17 cellular contexts compared by ENCODE assay signal in the genomic region with DNA sequence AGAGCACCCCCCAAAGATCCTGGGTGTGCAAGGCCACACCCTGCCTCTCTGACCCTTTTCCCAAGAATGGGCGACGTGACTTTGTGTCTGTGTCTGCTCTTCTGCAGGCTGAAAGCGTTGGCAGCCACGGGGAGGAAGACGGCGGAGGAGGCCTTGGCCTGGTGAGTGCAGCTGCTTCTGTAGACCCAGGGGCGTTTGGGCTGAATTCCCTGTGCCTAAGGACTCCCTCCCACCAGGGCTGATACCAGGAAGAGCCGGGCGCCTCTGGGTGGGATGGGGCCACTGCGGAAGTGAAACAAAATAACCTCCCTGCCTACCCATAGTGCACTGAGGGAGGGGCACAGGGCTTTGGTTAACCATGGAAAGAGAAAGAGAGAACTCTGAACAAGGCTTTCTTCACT. TPM values are rescaled to one million over a fixed set of nuclear protein-coding genes. Genes with fewer than 3 reads are reported as not detected.
A peak's percentile ranks its signal among the peaks of the same experiment; 100 is the strongest.
DNase-seq lines count a peak whose midpoint lies in the region; ATAC-seq and TF ChIP-seq lines count a peak whose summit lies in the region.
"Had no signal": no experiment of that assay in that cellular context is flagged by ENCODE, and none has a peak within 500 bp of the region (broad histone marks: within the 10 kb centered on the region; RNA-seq: fewer than 3 reads in every experiment).

No MANE protein-coding gene starts in this region.

- no peaks in the 10 kb centered on the region for H3K27me3 ChIP-seq in breast epithelium
- H3K27me3 ChIP-seq: testis had no signal

- peaks cover 66% of the 10 kb centered on the region for H3K36me3 Mint-ChIP-seq in activated CD4-positive, alpha-beta T cell treated with anti-CD3 and anti-CD28 coated beads for 36 hours (ENCODE audit: low read depth)
- peaks cover 72% of the 10 kb centered on the region for H3K36me3 Mint-ChIP-seq in activated naive CD8-positive, alpha-beta T cell treated with anti-CD3 and anti-CD28 coated beads for 36 hours
- no peaks in the 10 kb centered on the region for H3K36me3 Mint-ChIP-seq in type B pancreatic cell
- H3K36me3 Mint-ChIP-seq: CD14-positive monocyte had no signal

- H3K36me3 ChIP-seq in KOPT-K1 (ENCODE audit: insufficient read depth, low read length) (peaks cover 44% of the 10 kb centered on the region), breast epithelium (no peaks in the 10 kb centered on the region)
- H3K36me3 ChIP-seq: HAP-1 had no signal

- peaks cover 10% of the 10 kb centered on the region for H3K9me3 ChIP-seq in KOPT-K1 (ENCODE audit: insufficient read depth, low read length, poor library complexity, severe bottlenecking)
- H3K9me3 ChIP-seq in breast epithelium = no peaks in the 10 kb centered on the region
- H3K9me3 ChIP-seq: HAP-1, testis had no signal

- ATAC-seq in activated CD4-positive, alpha-beta T cell treated with anti-CD3 and anti-CD28 coated beads for 36 hours = peak; percentile 75
- no peak for ATAC-seq in HG02852 (IDR thresholded peaks at IDR 0.05; ENCODE audit: unreplicated experiment)

- H3K4me3 Mint-ChIP-seq in activated CD4-positive, alpha-beta T cell treated with anti-CD3 and anti-CD28 coated beads for 36 hours = peak overlapping the region; percentile 99
- peak overlapping the region; percentile 92 for H3K4me3 Mint-ChIP-seq in activated naive CD8-positive, alpha-beta T cell treated with anti-CD3 and anti-CD28 coated beads for 36 hours
- no peak overlapping the region for H3K4me3 Mint-ChIP-seq in type B pancreatic cell

- DNase-seq in activated CD4-positive, alpha-beta T cell treated with anti-CD3 and anti-CD28 coated beads for 36 hours = peak; percentile 85
- DNase-seq in activated naive CD8-positive, alpha-beta T cell treated with anti-CD3 and anti-CD28 coated beads for 36 hours = peak; percentile 73
- peak; percentile 64 for DNase-seq in stimulated activated CD4-positive, alpha-beta T cell treated with anti-CD3 and anti-CD28 coated beads, Interleukin-1b, Interleukin-23, amount 100 ng/mL, for 48 hours
- no peak for DNase-seq in retina
- no peak for DNase-seq in breast epithelium (ENCODE audit: low spot score in 2 of 2)
- DNase-seq in type B pancreatic cell (ENCODE audit: extremely low spot score, unreplicated experiment) = no peak
- DNase-seq: NCI-H446 treated with DMSO at 0.1 percent for 48 hours, SHP77 treated with DMSO at 0.1 percent for 48 hours, testis had no signal

- H3K27ac Mint-ChIP-seq in activated CD4-positive, alpha-beta T cell treated with anti-CD3 and anti-CD28 coated beads for 36 hours = peak overlapping the region; percentile 98
- H3K27ac Mint-ChIP-seq in activated naive CD8-positive, alpha-beta T cell treated with anti-CD3 and anti-CD28 coated beads for 36 hours = peak overlapping the region; percentile 96
- no peak overlapping the region for H3K27ac Mint-ChIP-seq in type B pancreatic cell

- H3K27me3 Mint-ChIP-seq in activated CD4-positive, alpha-beta T cell treated with anti-CD3 and anti-CD28 coated beads for 36 hours = no peaks in the 10 kb centered on the region
- H3K27me3 Mint-ChIP-seq in activated naive CD8-positive, alpha-beta T cell treated with anti-CD3 and anti-CD28 coated beads for 36 hours = no peaks in the 10 kb centered on the region
- peaks cover 3% of the 10 kb centered on the region for H3K27me3 Mint-ChIP-seq in type B pancreatic cell

- H3K4me1 ChIP-seq in breast epithelium = no peaks in the 10 kb centered on the region
- H3K4me1 ChIP-seq: HAP-1, testis had no signal

- TF ChIP-seq POLR2A in breast epithelium (IDR thresholded peaks at IDR 0.05) = no peak

- TF ChIP-seq CTCF in breast epithelium (IDR thresholded peaks at IDR 0.05) = no peak
- TF ChIP-seq CTCF in type B pancreatic cell (conservative IDR thresholded peaks at IDR 0.05) = no peak

- peaks cover 42% of the 10 kb centered on the region for H3K4me1 Mint-ChIP-seq in activated CD4-positive, alpha-beta T cell treated with anti-CD3 and anti-CD28 coated beads for 36 hours
- peaks cover 45% of the 10 kb centered on the region for H3K4me1 Mint-ChIP-seq in activated naive CD8-positive, alpha-beta T cell treated with anti-CD3 and anti-CD28 coated beads for 36 hours
- no peaks in the 10 kb centered on the region for H3K4me1 Mint-ChIP-seq in type B pancreatic cell (ENCODE audit: unreplicated experiment)

- H3K4me3 ChIP-seq in breast epithelium = no peak overlapping the region
- H3K4me3 ChIP-seq: HAP-1, testis had no signal

- CTCF ChIA-PET in activated CD4-positive, alpha-beta T cell treated with anti-CD3 and anti-CD28 coated beads for 36 hours (lab: Charles Lee) = interaction anchor here (0.6 kb wide), 2 partner anchors 17 to 68 kb away, joined by 3 read pairs; no protein-coding TSS in a partner anchor

- POLR2A ChIA-PET in activated CD4-positive, alpha-beta T cell treated with anti-CD3 and anti-CD28 coated beads for 36 hours (lab: Charles Lee) = interaction anchor here (4.0 kb wide), 1 partner anchor 15 kb away, joined by 15 read pairs; no protein-coding TSS in a partner anchor

- peak overlapping the region; percentile 99 for H3K27ac ChIP-seq in KOPT-K1 (ENCODE audit: low read depth, low read length, poor library complexity, severe bottlenecking)
- H3K27ac ChIP-seq in breast epithelium = no peak overlapping the region
- H3K27ac ChIP-seq: KMS-11, testis had no signal

- intact Hi-C loops in activated CD4-positive, alpha-beta T cell treated with anti-CD3 and anti-CD28 coated beads for 36 hours (cut with DNase I, micrococcal nuclease) = loop anchor here (1.0 to 10.0 kb wide), 10 partner anchors 9 to 1041 kb away; a partner anchor contains a TSS
- intact Hi-C loops in breast epithelium (cut with DNase I; ENCODE audit: low total_unique reads) = no loop called here

- H3K9me3 Mint-ChIP-seq in activated CD4-positive, alpha-beta T cell treated with anti-CD3 and anti-CD28 coated beads for 36 hours (ENCODE audit: low read depth) = peaks cover 9% of the 10 kb centered on the region
- peaks cover 7% of the 10 kb centered on the region for H3K9me3 Mint-ChIP-seq in activated naive CD8-positive, alpha-beta T cell treated with anti-CD3 and anti-CD28 coated beads for 36 hours
- no peaks in the 10 kb centered on the region for H3K9me3 Mint-ChIP-seq in type B pancreatic cell

RNA-seq across cellular contexts. Expression of a gene that starts 2.5 kb away (rescaled TPM):
- 10 to 100 TPM; 37.3 to 39.0 TPM for total RNA-seq in activated CD4-positive, alpha-beta T cell treated with anti-CD3 and anti-CD28 coated beads for 36 hours
- 10 to 100 TPM; 38.9 to 41.1 TPM for total RNA-seq in activated naive CD8-positive, alpha-beta T cell treated with anti-CD3 and anti-CD28 coated beads for 36 hours
- total RNA-seq in breast epithelium (1 to 10 TPM in 1 of 3 donors, under 1 TPM in 2; 0.32 to 1.5 (median 0.66) TPM), type B pancreatic cell (ENCODE audit: low replicate concordance) (not detected in 2 replicates)
- total RNA-seq: fibroblast of villous mesenchyme, kidney epithelial cell had no signal

RNA-seq across cellular contexts. Expression of a gene that starts 10.3 kb away (rescaled TPM):
- 100 to 1,000 TPM in 1 of 2 experiments, 10 to 100 TPM in 1; 99.1 to 113 TPM for total RNA-seq in activated CD4-positive, alpha-beta T cell treated with anti-CD3 and anti-CD28 coated beads for 36 hours
- total RNA-seq in activated naive CD8-positive, alpha-beta T cell treated with anti-CD3 and anti-CD28 coated beads for 36 hours = 10 to 100 TPM; 49.1 to 50.7 TPM
- total RNA-seq in breast epithelium (10 to 100 TPM in 1 of 3 donors, 1 to 10 TPM in 1, not detected in 1; 9.2 to 27.2 TPM), type B pancreatic cell (ENCODE audit: low replicate concordance) (0.74 and 1.3 TPM in 2 replicates)
- total RNA-seq: fibroblast of villous mesenchyme had no signal

RNA-seq across cellular contexts. Expression of a gene that starts 39.9 kb away (rescaled TPM):
- total RNA-seq in activated CD4-positive, alpha-beta T cell treated with anti-CD3 and anti-CD28 coated beads for 36 hours = not detected
- not detected for total RNA-seq in activated naive CD8-positive, alpha-beta T cell treated with anti-CD3 and anti-CD28 coated beads for 36 hours
- total RNA-seq in breast epithelium = 1 to 10 TPM in 1 of 3 donors, under 1 TPM in 1, not detected in 1; 0.98 to 4.4 TPM
- 42.6 and 136 TPM in 2 replicates for total RNA-seq in type B pancreatic cell (ENCODE audit: low replicate concordance)
- total RNA-seq: activated CD8-positive, alpha-beta memory T cell treated with anti-CD3 and anti-CD28 coated beads for 36 hours; fibroblast of villous mesenchyme; kidney epithelial cell; testis had no signal

RNA-seq across cellular contexts. Expression of a gene that starts 55.4 kb away (rescaled TPM):
- not detected for total RNA-seq in activated CD4-positive, alpha-beta T cell treated with anti-CD3 and anti-CD28 coated beads for 36 hours
- not detected for total RNA-seq in activated naive CD8-positive, alpha-beta T cell treated with anti-CD3 and anti-CD28 coated beads for 36 hours
- total RNA-seq in breast epithelium (not detected), type B pancreatic cell (ENCODE audit: low replicate concordance) (5.2 and 11.3 TPM in 2 replicates)
- total RNA-seq: activated CD8-positive, alpha-beta memory T cell treated with anti-CD3 and anti-CD28 coated beads for 36 hours; fibroblast of villous mesenchyme; kidney epithelial cell; testis had no signal

Comparison
In these comparisons a context has a peak if more than half of its experiments do, and no peak if none do; other contexts are left out.
1. DNase-seq: peak in activated CD4-positive, alpha-beta T cell treated with anti-CD3 and anti-CD28 coated beads for 36 hours (single experiment), activated naive CD8-positive, alpha-beta T cell treated with anti-CD3 and anti-CD28 coated beads for 36 hours (single experiment) and stimulated activated CD4-positive, alpha-beta T cell treated with anti-CD3 and anti-CD28 coated beads, Interleukin-1b, Interleukin-23, amount 100 ng/mL, for 48 hours (single experiment); none in retina (single experiment), breast epithelium (0 of 2) and type B pancreatic cell (single experiment).
2. RNA of a gene that starts 2.5 kb away (total RNA-seq): 38.9 to 41.1 TPM in activated naive CD8-positive, alpha-beta T cell treated with anti-CD3 and anti-CD28 coated beads for 36 hours and 37.3 to 39.0 TPM in activated CD4-positive, alpha-beta T cell treated with anti-CD3 and anti-CD28 coated beads for 36 hours; 0.32 to 1.5 TPM in breast epithelium and not detected in type B pancreatic cell; every median in the first group is over 10 times any median in the second.